In genomic region chr1:96995351-96995750, GRCh38 we compare ENCODE assay signal across 16 cellular contexts.
DNase-seq lines count a peak whose midpoint lies in the region; ATAC-seq and TF ChIP-seq lines count a peak whose summit lies in the region.
"Had no signal": no experiment of that assay in that cellular context is flagged by ENCODE, and none has a peak within 500 bp of the region (broad histone marks: within the 10 kb centered on the region; RNA-seq: fewer than 3 reads in every experiment).

No MANE protein-coding gene starts in this region.

- no peak overlapping the region for H3K4me2 ChIP-seq in SK-N-SH

- no peak overlapping the region for H2AFZ ChIP-seq in SK-N-SH (ENCODE audit: low read depth)

- H3K27me3 ChIP-seq in SK-N-SH (ENCODE audit: insufficient read depth): no peaks in the 10 kb centered on the region
- H3K27me3 ChIP-seq in gastrocnemius medialis: no peaks in the 10 kb centered on the region

- H3K4me3 ChIP-seq in SK-N-SH (ENCODE audit: low read depth in 2 of 2, low read length in 1 of 2) (no peak overlapping the region), fibroblast of villous mesenchyme (ENCODE audit: low read depth, low read length) (no peak overlapping the region), gastrocnemius medialis (no peak overlapping the region)

- H3K36me3 ChIP-seq in SK-N-SH (replicated peaks in 1 of 2; ENCODE audit: control insufficient read depth in 1 of 2, insufficient read depth in 2 of 2, low read length in 1 of 2): no peaks in the 10 kb centered on the region
- H3K36me3 ChIP-seq in gastrocnemius medialis: no peaks in the 10 kb centered on the region

- no peak for TF ChIP-seq CTCF in SK-N-SH (IDR thresholded peaks at IDR 0.05)
- TF ChIP-seq CTCF in fibroblast of villous mesenchyme (IDR thresholded peaks at IDR 0.05; ENCODE audit: insufficient read depth, low read depth, low read length): no peak
- TF ChIP-seq CTCF in gastrocnemius medialis (IDR thresholded peaks at IDR 0.05 in 4 of 5, conservative IDR thresholded peaks at IDR 0.05 in 1 of 5): no peak

- no peak for TF ChIP-seq EP300 in SK-N-SH (IDR thresholded peaks at IDR 0.05; ENCODE audit: borderline replicate concordance in 1 of 2, low read depth in 1 of 2, low read length in 1 of 2)

- DNase-seq in SK-N-SH (no peak), M059J (ENCODE audit: low read depth) (peak; percentile 15), fibroblast of villous mesenchyme (ENCODE audit: low read depth) (peak; percentile 38), gastrocnemius medialis (no peak), SHP77 (lab: John Stamatoyannopoulos, UW) (no peak)
- DNase-seq: COR-L47, DMS153, HCEC 1CT, NCI-H1436, NCI-H2029 treated with DMSO at 0.1 percent for 48 hours, NCI-H446, NCI-H82 had no signal

- CTCF ChIA-PET in SK-N-SH (lab: Yijun Ruan, JAX): interaction anchor here (0.7 to 1.4 kb wide), 2 partner anchors 10 to 72 kb away, joined by 3 to 4 read pairs; no protein-coding TSS in a partner anchor

- H3K27ac ChIP-seq in SK-N-SH (ENCODE audit: low read depth in 2 of 2, low read length in 1 of 2): peak overlapping the region in 1 of 2 experiments; percentile 98; a peak in 2 of 4 replicates
- H3K27ac ChIP-seq in gastrocnemius medialis: peak overlapping the region in 2 of 4 donors; percentile 29
- H3K27ac ChIP-seq: C4-2B had no signal

- H3K9me3 ChIP-seq in SK-N-SH: no peaks in the 10 kb centered on the region
- H3K9me3 ChIP-seq in gastrocnemius medialis: no peaks in the 10 kb centered on the region

- no peaks in the 10 kb centered on the region for H3K79me2 ChIP-seq in SK-N-SH (ENCODE audit: insufficient read depth)

- intact Hi-C loops in gastrocnemius medialis (cut with DNase I; ENCODE audit: low total_unique reads): no loop called here

- in situ Hi-C loops in gastrocnemius medialis (cut with MboI; ENCODE audit: low sequenced_read_pairs in 4 of 4): no loop called here

- no peak overlapping the region for H3K9ac ChIP-seq in SK-N-SH

- no peaks in the 10 kb centered on the region for H4K20me1 ChIP-seq in SK-N-SH (ENCODE audit: insufficient read depth)

- no peak for TF ChIP-seq RAD21 in SK-N-SH (IDR thresholded peaks at IDR 0.05; ENCODE audit: low read length)

- ATAC-seq in SK-N-SH treated with all-trans-retinoic acid at 6 μM for 48 hours: 0 out of 3 replicates have a peak, but pooled peaks have one; percentile 20
- ATAC-seq in gastrocnemius medialis: peak; percentile 60 to 79
- ATAC-seq in GM21390 (IDR thresholded peaks at IDR 0.05; ENCODE audit: unreplicated experiment): no peak
- no peak for ATAC-seq in GM18870 (IDR thresholded peaks at IDR 0.05; ENCODE audit: unreplicated experiment)

- TF ChIP-seq POLR2A in gastrocnemius medialis (IDR thresholded peaks at IDR 0.05): no peak

- H3K9me2 ChIP-seq in SK-N-SH: no peaks in the 10 kb centered on the region

- H3F3A ChIP-seq in SK-N-SH (replicated peaks; ENCODE audit: insufficient read depth): no peaks in the 10 kb centered on the region

- POLR2A ChIA-PET in SK-N-SH (lab: Yijun Ruan, JAX): no interaction called here

- peaks cover 0 to 29% of the 10 kb centered on the region in 2 experiments; a peak in 3 of 4 replicates for H3K4me1 ChIP-seq in SK-N-SH (ENCODE audit: control insufficient read depth in 1 of 2, insufficient read depth in 2 of 2, low read depth in 1 of 2, low read length in 1 of 2)
- no peaks in the 10 kb centered on the region for H3K4me1 ChIP-seq in gastrocnemius medialis

- 71% methylated on average over 3 of the region's 3 CpGs for WGBS in SK-N-SH (ENCODE audit: low lambda C conversion rate)

TF ChIP-seq in SK-N-SH treated with all-trans-retinoic acid at 6 μM for 48 hours, 23 proteins besides CTCF, POLR2A, EP300 and RAD21 (continues in another document):
- TF ChIP-seq SNAI2 (CRISPR knock-in tag; IDR thresholded peaks at IDR 0.05): no peak
- TF ChIP-seq ZFP3 (CRISPR knock-in tag; IDR thresholded peaks at IDR 0.05): no peak
- TF ChIP-seq OSR1 (CRISPR knock-in tag; IDR thresholded peaks at IDR 0.05): no peak
- TF ChIP-seq TCF4 (CRISPR knock-in tag; IDR thresholded peaks at IDR 0.05; ENCODE audit: borderline replicate concordance): no peak
- TF ChIP-seq CSDC2 (CRISPR knock-in tag; IDR thresholded peaks at IDR 0.05): no peak
- TF ChIP-seq RARB (CRISPR knock-in tag; IDR thresholded peaks at IDR 0.05): no peak
- no peak for TF ChIP-seq POU6F1 (CRISPR knock-in tag; IDR thresholded peaks at IDR 0.05; ENCODE audit: borderline replicate concordance, low read depth)
- TF ChIP-seq TOX (CRISPR knock-in tag; IDR thresholded peaks at IDR 0.05; ENCODE audit: borderline replicate concordance): no peak
- TF ChIP-seq GLIS3 (CRISPR knock-in tag; IDR thresholded peaks at IDR 0.05): no peak
- TF ChIP-seq PPARA (CRISPR knock-in tag; IDR thresholded peaks at IDR 0.05; ENCODE audit: borderline replicate concordance): no peak
- TF ChIP-seq, protein P1, sequence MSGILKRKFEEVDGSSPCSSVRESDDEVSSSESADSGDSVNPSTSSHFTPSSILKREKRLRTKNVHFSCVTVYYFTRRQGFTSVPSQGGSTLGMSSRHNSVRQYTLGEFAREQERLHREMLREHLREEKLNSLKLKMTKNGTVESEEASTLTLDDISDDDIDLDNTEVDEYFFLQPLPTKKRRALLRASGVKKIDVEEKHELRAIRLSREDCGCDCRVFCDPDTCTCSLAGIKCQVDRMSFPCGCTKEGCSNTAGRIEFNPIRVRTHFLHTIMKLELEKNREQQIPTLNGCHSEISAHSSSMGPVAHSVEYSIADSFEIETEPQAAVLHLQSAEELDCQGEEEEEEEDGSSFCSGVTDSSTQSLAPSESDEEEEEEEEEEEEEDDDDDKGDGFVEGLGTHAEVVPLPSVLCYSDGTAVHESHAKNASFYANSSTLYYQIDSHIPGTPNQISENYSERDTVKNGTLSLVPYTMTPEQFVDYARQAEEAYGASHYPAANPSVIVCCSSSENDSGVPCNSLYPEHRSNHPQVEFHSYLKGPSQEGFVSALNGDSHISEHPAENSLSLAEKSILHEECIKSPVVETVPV (CRISPR knock-in tag; IDR thresholded peaks at IDR 0.05): no peak
- TF ChIP-seq ARNTL (CRISPR knock-in tag; IDR thresholded peaks at IDR 0.05; ENCODE audit: borderline replicate concordance, low read depth): no peak
- no peak for TF ChIP-seq ZC3H10 (CRISPR knock-in tag; IDR thresholded peaks at IDR 0.05)

TF ChIP-seq in SK-N-SH, 30 proteins besides CTCF, POLR2A, EP300 and RAD21:
- TF ChIP-seq FOXJ3 (CRISPR knock-in tag; IDR thresholded peaks at IDR 0.05) (no peak), SMC3 (IDR thresholded peaks at IDR 0.05; ENCODE audit: low read depth, low read length) (no peak), SIN3A (IDR thresholded peaks at IDR 0.05; ENCODE audit: borderline replicate concordance, low read depth, low read length) (no peak), RCOR1 (IDR thresholded peaks at IDR 0.05; ENCODE audit: low read length) (no peak)
- TF ChIP-seq, protein P2, sequence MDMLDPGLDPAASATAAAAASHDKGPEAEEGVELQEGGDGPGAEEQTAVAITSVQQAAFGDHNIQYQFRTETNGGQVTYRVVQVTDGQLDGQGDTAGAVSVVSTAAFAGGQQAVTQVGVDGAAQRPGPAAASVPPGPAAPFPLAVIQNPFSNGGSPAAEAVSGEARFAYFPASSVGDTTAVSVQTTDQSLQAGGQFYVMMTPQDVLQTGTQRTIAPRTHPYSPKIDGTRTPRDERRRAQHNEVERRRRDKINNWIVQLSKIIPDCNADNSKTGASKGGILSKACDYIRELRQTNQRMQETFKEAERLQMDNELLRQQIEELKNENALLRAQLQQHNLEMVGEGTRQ (IDR thresholded peaks at IDR 0.05; ENCODE audit: borderline replicate concordance, low read depth, low read length): no peak
- TF ChIP-seq, protein P3, sequence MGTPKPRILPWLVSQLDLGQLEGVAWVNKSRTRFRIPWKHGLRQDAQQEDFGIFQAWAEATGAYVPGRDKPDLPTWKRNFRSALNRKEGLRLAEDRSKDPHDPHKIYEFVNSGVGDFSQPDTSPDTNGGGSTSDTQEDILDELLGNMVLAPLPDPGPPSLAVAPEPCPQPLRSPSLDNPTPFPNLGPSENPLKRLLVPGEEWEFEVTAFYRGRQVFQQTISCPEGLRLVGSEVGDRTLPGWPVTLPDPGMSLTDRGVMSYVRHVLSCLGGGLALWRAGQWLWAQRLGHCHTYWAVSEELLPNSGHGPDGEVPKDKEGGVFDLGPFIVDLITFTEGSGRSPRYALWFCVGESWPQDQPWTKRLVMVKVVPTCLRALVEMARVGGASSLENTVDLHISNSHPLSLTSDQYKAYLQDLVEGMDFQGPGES (IDR thresholded peaks at IDR 0.05; ENCODE audit: low read depth, low read length): no peak

Comparison
In these comparisons a context has a peak if more than half of its experiments do, and no peak if none do; other contexts are left out.
1. ATAC-seq: peak in SK-N-SH treated with all-trans-retinoic acid at 6 μM for 48 hours (single experiment) and gastrocnemius medialis (2 of 2); none in GM21390 (single experiment) and GM18870 (single experiment).
2. DNase-seq: peak in M059J (single experiment) and fibroblast of villous mesenchyme (single experiment); none in SK-N-SH (single experiment), gastrocnemius medialis (0 of 2) and SHP77 (0 of 2).